Comparison of ENCODE assay signal across 21 cellular contexts in genomic region chr11:1400168-1401000, GRCh38. TPM values are rescaled to one million over a fixed set of nuclear protein-coding genes. Genes with fewer than 3 reads are reported as not detected.
DNase-seq lines count a peak whose midpoint lies in the region; ATAC-seq, FAIRE-seq and TF ChIP-seq lines count a peak whose summit lies in the region.
"Had no signal": no experiment of that assay in that cellular context is flagged by ENCODE, and none has a peak within 500 bp of the region (broad histone marks: within the 10 kb centered on the region; RNA-seq: fewer than 3 reads in every experiment).

No MANE protein-coding gene starts in this region.

- peaks cover 23% of the 10 kb centered on the region; the same call in 1 of the 2 replicates for H4K20me1 ChIP-seq in HepG2 (ENCODE audit: insufficient read depth, low read length)

- no peak for ATAC-seq in HepG2
- ATAC-seq in right lobe of liver = no peak
- no peak for ATAC-seq in activated naive CD4-positive, alpha-beta T cell treated with anti-CD3 and anti-CD28 coated beads, Interleukin-2, amount 50 U/mL, for 72 hours
- ATAC-seq in GM18502 (IDR thresholded peaks at IDR 0.05; ENCODE audit: poor library complexity, unreplicated experiment) = no peak
- ATAC-seq: HCT116 had no signal

- no peak overlapping the region for H2AFZ ChIP-seq in HepG2 (ENCODE audit: low read length)

- no peak for TF ChIP-seq RAD21 in HepG2 (CRISPR knock-in tag; IDR thresholded peaks at IDR 0.05)

- H3K4me3 Mint-ChIP-seq in nephron progenitor cell = no peak overlapping the region
- H3K4me3 Mint-ChIP-seq: CD8-positive, alpha-beta T cell had no signal

- H3K9ac ChIP-seq in HepG2 (ENCODE audit: insufficient read depth, low read depth, low read length) = no peak overlapping the region

- CTCF ChIA-PET in HepG2 (lab: Yijun Ruan, JAX; ENCODE audit: low intra/inter-chr PET ratio, low total read pairs) = no interaction called here

- TF ChIP-seq EP300 in HepG2 (IDR thresholded peaks at IDR 0.05; ENCODE audit: low read depth in 2 of 2, low read length in 2 of 2) (no peak), HepG2 (CRISPR knock-in tag; IDR thresholded peaks at IDR 0.05; ENCODE audit: borderline replicate concordance) (no peak)

- intact Hi-C loops in HepG2 (cut with micrococcal nuclease; ENCODE audit: unreplicated experiment) = no loop called here
- intact Hi-C loops in right lobe of liver (cut with DNase I) = no loop called here
- intact Hi-C loops in dorsolateral prefrontal cortex (cut with DNase I) = loop anchor here (5.0 kb wide), 2 partner anchors 57 to 93 kb away; partner anchors contain the start of gene TOLLIP (in 1 of the 2)

- H3K9me3 ChIP-seq in HepG2 (ENCODE audit: low read length) (no peaks in the 10 kb centered on the region), right lobe of liver (no peaks in the 10 kb centered on the region)
- H3K9me3 ChIP-seq: A549, BE2C had no signal

- no peak for DNase-seq in HepG2 (ENCODE audit: low spot score)
- DNase-seq in right lobe of liver = no peak
- DNase-seq in dorsolateral prefrontal cortex = peak in 2 of 10 donors; percentile 52 to 62
- peak; percentile 1 for DNase-seq in nephron progenitor cell
- no peak for DNase-seq in NCI-H1105 treated with DMSO at 0.1 percent for 48 hours (lab: John Stamatoyannopoulos, UW)
- no peak for DNase-seq in activated naive CD4-positive, alpha-beta T cell treated with anti-CD3 and anti-CD28 coated beads, Interleukin-2, amount 50 U/mL, for 72 hours (ENCODE audit: low spot score in 2 of 2)
- DNase-seq: BE2C; CD8-positive, alpha-beta T cell; COR-L47; DMS153; DMS79 treated with DMSO at 0.1 percent for 48 hours; EL had no signal

- no peak for TF ChIP-seq POLR2A in HepG2 (IDR thresholded peaks at IDR 0.05; ENCODE audit: insufficient read depth in 1 of 2, low read depth in 2 of 2, low read length in 2 of 2)
- no peak for TF ChIP-seq POLR2A in right lobe of liver (IDR thresholded peaks at IDR 0.05)

- no peaks in the 10 kb centered on the region for H3K79me2 ChIP-seq in HepG2 (ENCODE audit: insufficient read depth, low read length)

- H3K4me1 Mint-ChIP-seq in nephron progenitor cell = no peaks in the 10 kb centered on the region

- H3K27ac Mint-ChIP-seq in nephron progenitor cell = no peak overlapping the region
- H3K27ac Mint-ChIP-seq in activated naive CD4-positive, alpha-beta T cell treated with anti-CD3 and anti-CD28 coated beads, Interleukin-2, amount 50 U/mL, for 72 hours = no peak overlapping the region
- H3K27ac Mint-ChIP-seq: CD8-positive, alpha-beta T cell had no signal

- in situ Hi-C loops in HepG2 (cut with HindIII; ENCODE audit: extremely low pct_ligation_motif_present, low pct_unique_long_range_greater_than_20kb) = no loop called here

- no peaks in the 10 kb centered on the region for H3K36me3 Mint-ChIP-seq in nephron progenitor cell (ENCODE audit: low read depth)
- H3K36me3 Mint-ChIP-seq in activated naive CD4-positive, alpha-beta T cell treated with anti-CD3 and anti-CD28 coated beads, Interleukin-2, amount 50 U/mL, for 72 hours = no peaks in the 10 kb centered on the region
- H3K36me3 Mint-ChIP-seq: CD8-positive, alpha-beta T cell had no signal

- H3K36me3 ChIP-seq in HepG2 (replicated peaks in 1 of 2; ENCODE audit: control insufficient read depth in 1 of 2, insufficient read depth in 2 of 2, low read length in 2 of 2) (no peaks in the 10 kb centered on the region), right lobe of liver (no peaks in the 10 kb centered on the region)
- H3K36me3 ChIP-seq: BE2C had no signal

- no TSS peak for BruUV-seq in HepG2 (replicated peaks; lab: Mats Ljungman, UMichigan)

- H3K27me3 Mint-ChIP-seq in nephron progenitor cell (ENCODE audit: low read depth, poor library complexity) = peaks cover 6% of the 10 kb centered on the region

- no peak overlapping the region for H3K4me3 ChIP-seq in HepG2 (replicated peaks in 1 of 3; ENCODE audit: insufficient read depth in 1 of 3, low read depth in 2 of 3, low read length in 3 of 3)
- H3K4me3 ChIP-seq in right lobe of liver = no peak overlapping the region
- H3K4me3 ChIP-seq in dorsolateral prefrontal cortex = peak overlapping the region in 30 of 59 donors; percentile 1 to 44 (median 23)
- H3K4me3 ChIP-seq: A549 had no signal

- H3K9me3 Mint-ChIP-seq in nephron progenitor cell = no peaks in the 10 kb centered on the region
- H3K9me3 Mint-ChIP-seq in activated naive CD4-positive, alpha-beta T cell treated with anti-CD3 and anti-CD28 coated beads, Interleukin-2, amount 50 U/mL, for 72 hours = no peaks in the 10 kb centered on the region
- H3K9me3 Mint-ChIP-seq: CD8-positive, alpha-beta T cell had no signal

- TF ChIP-seq CTCF in HepG2 (CRISPR knock-in tag; IDR thresholded peaks at IDR 0.05) (no peak), right lobe of liver (IDR thresholded peaks at IDR 0.05) (no peak), dorsolateral prefrontal cortex (IDR thresholded peaks at IDR 0.05 in 54 of 56, conservative IDR thresholded peaks at IDR 0.05 in 2 of 56; ENCODE audit: low read depth in 1 of 56, partially characterized antibody in 56 of 56) (no peak), nephron progenitor cell (IDR thresholded peaks at IDR 0.05) (no peak)

- POLR2A ChIA-PET in HepG2 (lab: Yijun Ruan, JAX) = no interaction called here

- FAIRE-seq in HepG2 (lab: Jason Lieb, UNC) = no peak
- FAIRE-seq: A549, D721Med, G401.6, GM12892, H54 had no signal

- H3K27me3 ChIP-seq in HepG2 (ENCODE audit: control insufficient read depth in 1 of 2, insufficient read depth in 2 of 2, low read length in 2 of 2) = peaks cover 16 to 75% of the 10 kb centered on the region in 2 experiments
- no peaks in the 10 kb centered on the region for H3K27me3 ChIP-seq in right lobe of liver
- no peaks in the 10 kb centered on the region for H3K27me3 ChIP-seq in dorsolateral prefrontal cortex
- H3K27me3 ChIP-seq: BE2C had no signal

- H3K4me1 ChIP-seq in HepG2 (ENCODE audit: insufficient read depth, low read length) (no peaks in the 10 kb centered on the region), right lobe of liver (no peaks in the 10 kb centered on the region)
- H3K4me1 ChIP-seq: A549 had no signal

- WGBS in HepG2 (ENCODE audit: low lambda C conversion rate) = 31% methylated on average over 6 of the region's 30 CpGs
- 66% methylated on average over 9 of the region's 30 CpGs for WGBS in right lobe of liver (ENCODE audit: insufficient coverage, low coverage, low lambda C conversion rate, missing lambda C conversion rate)

- no peak overlapping the region for H3K4me2 ChIP-seq in HepG2 (ENCODE audit: low read depth, low read length)
- H3K4me2 ChIP-seq: A549 had no signal

- H3K27ac ChIP-seq in HepG2 (ENCODE audit: extremely low read length, insufficient read depth, low read length) (no peak overlapping the region), right lobe of liver (no peak overlapping the region), dorsolateral prefrontal cortex (peak overlapping the region in 50 of 59 donors; percentile 6 to 100 (median 96))
- H3K27ac ChIP-seq: A549, C4-2B, HL-60 had no signal

TF ChIP-seq in HepG2, 621 proteins besides CTCF, POLR2A, EP300 and RAD21 (continues in another document):
- TF ChIP-seq, protein P1, sequence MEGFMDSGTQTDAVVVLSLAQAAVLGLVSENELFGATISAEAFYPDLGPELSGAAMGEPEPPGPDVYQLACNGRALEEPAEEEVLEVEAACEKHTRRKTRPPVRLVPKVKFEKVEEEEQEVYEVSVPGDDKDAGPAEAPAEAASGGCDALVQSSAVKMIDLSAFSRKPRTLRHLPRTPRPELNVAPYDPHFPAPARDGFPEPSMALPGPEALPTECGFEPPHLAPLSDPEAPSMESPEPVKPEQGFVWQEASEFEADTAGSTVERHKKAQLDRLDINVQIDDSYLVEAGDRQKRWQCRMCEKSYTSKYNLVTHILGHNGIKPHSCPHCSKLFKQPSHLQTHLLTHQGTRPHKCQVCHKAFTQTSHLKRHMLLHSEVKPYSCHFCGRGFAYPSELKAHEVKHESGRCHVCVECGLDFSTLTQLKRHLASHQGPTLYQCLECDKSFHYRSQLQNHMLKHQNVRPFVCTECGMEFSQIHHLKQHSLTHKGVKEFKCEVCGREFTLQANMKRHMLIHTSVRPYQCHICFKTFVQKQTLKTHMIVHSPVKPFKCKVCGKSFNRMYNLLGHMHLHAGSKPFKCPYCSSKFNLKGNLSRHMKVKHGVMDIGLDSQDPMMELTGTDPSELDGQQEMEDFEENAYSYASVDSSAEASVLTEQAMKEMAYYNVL (CRISPR knock-in tag; IDR thresholded peaks at IDR 0.05; ENCODE audit: borderline replicate concordance) = no peak

RNA-seq across cellular contexts. Expression of gene BRSK2, which starts 10.7 kb away (rescaled TPM):
- total RNA-seq in HepG2 (2016; rRNA removed; fragmentation: Illumina TruSeq; extraction: Trizol) (0.84 and 1.1 TPM in 2 replicates), right lobe of liver (under 1 TPM in 2 of 6 experiments, not detected in 4; 0.12 to 0.49 TPM), dorsolateral prefrontal cortex (100 to 1,000 TPM in 115 of 120 experiments, 10 to 100 TPM in 5; 82.1 to 191 (median 130) TPM)
- total RNA-seq in HepG2 (2016; cell fraction: cytosol; rRNA removed; fragmentation: Illumina TruSeq; extraction: Trizol; ENCODE audit: low read depth) = 0.35 and 0.40 TPM in 2 replicates
- total RNA-seq in HepG2 (2016; cell fraction: insoluble cytoplasmic fraction; rRNA removed; fragmentation: Illumina TruSeq; extraction: Trizol) = 0.19 and 0.93 TPM in 2 replicates
- total RNA-seq in HepG2 (2016; cell fraction: membrane; rRNA removed; fragmentation: Illumina TruSeq; extraction: Trizol) = 1.1 and 1.3 TPM in 2 replicates
- total RNA-seq in HepG2 (2016; cell fraction: nucleus; rRNA removed; fragmentation: Illumina TruSeq; extraction: Trizol) = 1.3 and 1.7 TPM in 2 replicates
- 0.74 and 2.3 TPM in 2 replicates for polyA plus RNA-seq in HepG2 (2011; rRNA removed)
- 0.62 and 0.65 TPM in 2 replicates for polyA plus RNA-seq in HepG2 (2011; cell fraction: cytosol; rRNA removed)
- polyA plus RNA-seq in HepG2 (2011; cell fraction: nucleus; rRNA removed) = 7.2 and 9.9 TPM in 2 replicates
- polyA plus RNA-seq in HepG2 (2012) = 0.54 and 1.4 TPM in 2 replicates
- polyA plus RNA-seq in HepG2 (2016; cell fraction: cytosol; fragmentation: Illumina TruSeq; extraction: Trizol; ENCODE audit: low read depth) = 0.18 and 0.59 TPM in 2 replicates
- polyA plus RNA-seq in HepG2 (2016; cell fraction: insoluble cytoplasmic fraction; fragmentation: Illumina TruSeq; extraction: Trizol; ENCODE audit: low read depth) = 0.59 and 0.72 TPM in 2 replicates
- polyA plus RNA-seq in HepG2 (2016; cell fraction: membrane; fragmentation: Illumina TruSeq; extraction: Trizol; ENCODE audit: low read depth) = 0.64 and 0.85 TPM in 2 replicates
- 1.8 and 3.3 TPM in 2 replicates for polyA plus RNA-seq in HepG2 (2016; cell fraction: nucleus; fragmentation: Illumina TruSeq; extraction: Trizol; ENCODE audit: insufficient read depth, low read depth)
- polyA minus RNA-seq in HepG2 (2011; rRNA and poly(A)+ RNA removed; ENCODE audit: low replicate concordance) = 0.62 and 1.2 TPM in 2 replicates
- 0.88 and 1.3 TPM in 2 replicates for polyA minus RNA-seq in HepG2 (2011; cell fraction: cytosol; rRNA and poly(A)+ RNA removed)
- polyA minus RNA-seq in HepG2 (2011; cell fraction: nucleus; rRNA and poly(A)+ RNA removed) = 0.90 and 3.0 TPM in 2 replicates
- total RNA-seq in activated naive CD4-positive, alpha-beta T cell treated with anti-CD3 and anti-CD28 coated beads, Interleukin-2, amount 50 U/mL, for 72 hours = 1 to 10 TPM in 1 of 2 donors, under 1 TPM in 1; 0.45 to 1.3 TPM

Comparison
In these comparisons a context has a peak if more than half of its experiments do, and no peak if none do; other contexts are left out.
1. H3K27ac ChIP-seq: peak in dorsolateral prefrontal cortex (50 of 59); none in HepG2 (single experiment) and right lobe of liver (0 of 3).
2. H3K4me3 ChIP-seq: peak in dorsolateral prefrontal cortex (30 of 59); none in HepG2 (0 of 3) and right lobe of liver (0 of 3).
3. RNA of gene BRSK2, which starts 10.7 kb away (total RNA-seq): 82.1 to 191 TPM in dorsolateral prefrontal cortex; 0.45 to 1.3 TPM in activated naive CD4-positive, alpha-beta T cell treated with anti-CD3 and anti-CD28 coated beads, Interleukin-2, amount 50 U/mL, for 72 hours, 0.19 to 1.7 TPM in HepG2 and 0.12 to 0.49 TPM in right lobe of liver; every median in the first group is over 10 times any median in the second.
4. intact Hi-C loops: an anchor here in dorsolateral prefrontal cortex (5.0 kb wide); none called in HepG2 and right lobe of liver.